ENCODE assay signal across 30 cellular contexts in genomic region chr10:13665516-13666262, GRCh38.
"Had no signal": no experiment of that assay in that cellular context is flagged by ENCODE, and none has a peak within 500 bp of the region (broad histone marks: within the 10 kb centered on the region; RNA-seq: fewer than 3 reads in every experiment).

No MANE protein-coding gene starts in this region.

- H3K36me3 Mint-ChIP-seq: activated naive CD4-positive, alpha-beta T cell treated with anti-CD3 and anti-CD28 coated beads, Interleukin-2, amount 10 ng/mL, durations not matched to agents 7 days and 5 days; activated naive CD4-positive, alpha-beta T cell treated with anti-CD3 and anti-CD28 coated beads, Interleukin-2, amount 50 U/mL, for 72 hours; activated naive CD8-positive, alpha-beta T cell treated with anti-CD3 and anti-CD28 coated beads, Interleukin-2, amount 10 ng/mL, durations not matched to agents 7 days and 5 days had no signal

- FAIRE-seq: frontal cortex had no signal

- DNase-seq: activated CD4-positive, alpha-beta memory T cell treated with anti-CD3 and anti-CD28 coated beads, Interleukin-2, amount 10 ng/mL, durations not matched to agents 7 days and 5 days; activated CD4-positive, alpha-beta T cell treated with anti-CD3 and anti-CD28 coated beads for 1 hour; activated CD4-positive, alpha-beta T cell treated with anti-CD3 and anti-CD28 coated beads for 4 hours; activated CD4-positive, alpha-beta T cell treated with anti-CD3 and anti-CD28 coated beads, Interleukin-2, amount 10 ng/mL, durations not matched to agents 7 days and 5 days; activated CD4-positive, alpha-beta T cell treated with anti-CD3 and anti-CD28 coated beads, Interleukin-2, amount 50 U/mL, for 4 hours; activated CD8-positive, alpha-beta memory T cell treated with anti-CD3 and anti-CD28 coated beads, Interleukin-2, amount 50 U/mL, for 48 hours; activated gamma-delta T cell; activated naive CD4-positive, alpha-beta T cell; activated naive CD4-positive, alpha-beta T cell treated with anti-CD3 and anti-CD28 coated beads, Interleukin-2, amount 10 ng/mL, durations not matched to agents 7 days and 5 days; activated naive CD8-positive, alpha-beta T cell treated with anti-CD3 and anti-CD28 coated beads, Interleukin-2, amount 10 ng/mL, durations not matched to agents 7 days and 5 days; activated T-cell treated with anti-CD3 and anti-CD28 coated beads for 4 hours; activated T-cell treated with anti-CD3 and anti-CD28 coated beads, Interleukin-2, amount 50 U/mL, for 24 hours; activated T-cell treated with anti-CD3 and anti-CD28 coated beads, Interleukin-2, amount 50 U/mL, for 72 hours; central memory CD4-positive, alpha-beta T cell; cerebellar nuclear complex; dorsolateral prefrontal cortex; effector memory CD4-positive, alpha-beta T cell; endodermal cell; foreskin fibroblast; head of caudate nucleus; T-helper 2 cell had no signal

- H3K27ac ChIP-seq: ascending aorta, breast epithelium, cardiac muscle cell, coronary artery had no signal

- H3K9me3 ChIP-seq: ascending aorta, breast epithelium had no signal

- H3K4me3 ChIP-seq: ascending aorta, breast epithelium, cardiac muscle cell, coronary artery, dorsolateral prefrontal cortex had no signal

- H3K27ac Mint-ChIP-seq: activated CD4-positive, alpha-beta memory T cell treated with anti-CD3 and anti-CD28 coated beads, Interleukin-2, amount 10 ng/mL, durations not matched to agents 7 days and 5 days; activated CD4-positive, alpha-beta T cell treated with anti-CD3 and anti-CD28 coated beads, Interleukin-2, amount 10 ng/mL, durations not matched to agents 7 days and 5 days; activated naive CD4-positive, alpha-beta T cell treated with anti-CD3 and anti-CD28 coated beads, Interleukin-2, amount 10 ng/mL, durations not matched to agents 7 days and 5 days; activated naive CD4-positive, alpha-beta T cell treated with anti-CD3 and anti-CD28 coated beads, Interleukin-2, amount 50 U/mL, for 72 hours; activated naive CD8-positive, alpha-beta T cell treated with anti-CD3 and anti-CD28 coated beads, Interleukin-2, amount 10 ng/mL, durations not matched to agents 7 days and 5 days; activated T-cell treated with anti-CD3 and anti-CD28 coated beads, Interleukin-2, amount 50 U/mL, for 24 hours; activated T-cell treated with anti-CD3 and anti-CD28 coated beads, Interleukin-2, amount 50 U/mL, for 72 hours; dendritic cell treated with granulocyte-macrophage colony-stimulating factor and Interleukin-4, amounts not matched to agents 40 ng/mL and 50 ng/mL, for 4 days; endodermal cell had no signal

- H3K4me1 ChIP-seq: ascending aorta, breast epithelium had no signal

- ATAC-seq: activated naive CD4-positive, alpha-beta T cell treated with anti-CD3 and anti-CD28 coated beads, Interleukin-2, amount 50 U/mL, for 72 hours; activated T-cell treated with anti-CD3 and anti-CD28 coated beads, Interleukin-2, amount 50 U/mL, for 72 hours; esophagus mucosa had no signal

- H3K4me1 Mint-ChIP-seq: activated CD4-positive, alpha-beta memory T cell treated with anti-CD3 and anti-CD28 coated beads, Interleukin-2, amount 10 ng/mL, durations not matched to agents 7 days and 5 days; activated CD4-positive, alpha-beta T cell treated with anti-CD3 and anti-CD28 coated beads, Interleukin-2, amount 10 ng/mL, durations not matched to agents 7 days and 5 days; activated naive CD4-positive, alpha-beta T cell treated with anti-CD3 and anti-CD28 coated beads, Interleukin-2, amount 10 ng/mL, durations not matched to agents 7 days and 5 days had no signal

- H3K36me3 ChIP-seq: breast epithelium, cardiac muscle cell had no signal

- H3K9me3 Mint-ChIP-seq: activated CD4-positive, alpha-beta memory T cell treated with anti-CD3 and anti-CD28 coated beads, Interleukin-2, amount 10 ng/mL, durations not matched to agents 7 days and 5 days; activated CD4-positive, alpha-beta T cell treated with anti-CD3 and anti-CD28 coated beads, Interleukin-2, amount 10 ng/mL, durations not matched to agents 7 days and 5 days; activated naive CD4-positive, alpha-beta T cell treated with anti-CD3 and anti-CD28 coated beads, Interleukin-2, amount 10 ng/mL, durations not matched to agents 7 days and 5 days; activated naive CD4-positive, alpha-beta T cell treated with anti-CD3 and anti-CD28 coated beads, Interleukin-2, amount 50 U/mL, for 72 hours; activated naive CD8-positive, alpha-beta T cell treated with anti-CD3 and anti-CD28 coated beads, Interleukin-2, amount 10 ng/mL, durations not matched to agents 7 days and 5 days; activated T-cell treated with anti-CD3 and anti-CD28 coated beads, Interleukin-2, amount 50 U/mL, for 24 hours; activated T-cell treated with anti-CD3 and anti-CD28 coated beads, Interleukin-2, amount 50 U/mL, for 72 hours; brain; dendritic cell treated with granulocyte-macrophage colony-stimulating factor and Interleukin-4, amounts not matched to agents 40 ng/mL and 50 ng/mL, for 4 days; endodermal cell had no signal

- H3K27me3 Mint-ChIP-seq: activated CD4-positive, alpha-beta memory T cell treated with anti-CD3 and anti-CD28 coated beads, Interleukin-2, amount 10 ng/mL, durations not matched to agents 7 days and 5 days; activated CD4-positive, alpha-beta T cell treated with anti-CD3 and anti-CD28 coated beads, Interleukin-2, amount 10 ng/mL, durations not matched to agents 7 days and 5 days; activated T-cell treated with anti-CD3 and anti-CD28 coated beads, Interleukin-2, amount 50 U/mL, for 24 hours; brain; dendritic cell treated with granulocyte-macrophage colony-stimulating factor and Interleukin-4, amounts not matched to agents 40 ng/mL and 50 ng/mL, for 4 days had no signal

- H3K27me3 ChIP-seq: ascending aorta, breast epithelium, cardiac muscle cell, dorsolateral prefrontal cortex had no signal

- H3K4me3 Mint-ChIP-seq: activated CD4-positive, alpha-beta memory T cell treated with anti-CD3 and anti-CD28 coated beads, Interleukin-2, amount 10 ng/mL, durations not matched to agents 7 days and 5 days; activated CD4-positive, alpha-beta T cell treated with anti-CD3 and anti-CD28 coated beads, Interleukin-2, amount 10 ng/mL, durations not matched to agents 7 days and 5 days; activated naive CD4-positive, alpha-beta T cell treated with anti-CD3 and anti-CD28 coated beads, Interleukin-2, amount 10 ng/mL, durations not matched to agents 7 days and 5 days; activated naive CD8-positive, alpha-beta T cell treated with anti-CD3 and anti-CD28 coated beads, Interleukin-2, amount 10 ng/mL, durations not matched to agents 7 days and 5 days; activated T-cell treated with anti-CD3 and anti-CD28 coated beads, Interleukin-2, amount 50 U/mL, for 24 hours; activated T-cell treated with anti-CD3 and anti-CD28 coated beads, Interleukin-2, amount 50 U/mL, for 72 hours; brain; dendritic cell treated with granulocyte-macrophage colony-stimulating factor and Interleukin-4, amounts not matched to agents 40 ng/mL and 50 ng/mL, for 4 days; endodermal cell had no signal
